In the genomic region with DNA sequence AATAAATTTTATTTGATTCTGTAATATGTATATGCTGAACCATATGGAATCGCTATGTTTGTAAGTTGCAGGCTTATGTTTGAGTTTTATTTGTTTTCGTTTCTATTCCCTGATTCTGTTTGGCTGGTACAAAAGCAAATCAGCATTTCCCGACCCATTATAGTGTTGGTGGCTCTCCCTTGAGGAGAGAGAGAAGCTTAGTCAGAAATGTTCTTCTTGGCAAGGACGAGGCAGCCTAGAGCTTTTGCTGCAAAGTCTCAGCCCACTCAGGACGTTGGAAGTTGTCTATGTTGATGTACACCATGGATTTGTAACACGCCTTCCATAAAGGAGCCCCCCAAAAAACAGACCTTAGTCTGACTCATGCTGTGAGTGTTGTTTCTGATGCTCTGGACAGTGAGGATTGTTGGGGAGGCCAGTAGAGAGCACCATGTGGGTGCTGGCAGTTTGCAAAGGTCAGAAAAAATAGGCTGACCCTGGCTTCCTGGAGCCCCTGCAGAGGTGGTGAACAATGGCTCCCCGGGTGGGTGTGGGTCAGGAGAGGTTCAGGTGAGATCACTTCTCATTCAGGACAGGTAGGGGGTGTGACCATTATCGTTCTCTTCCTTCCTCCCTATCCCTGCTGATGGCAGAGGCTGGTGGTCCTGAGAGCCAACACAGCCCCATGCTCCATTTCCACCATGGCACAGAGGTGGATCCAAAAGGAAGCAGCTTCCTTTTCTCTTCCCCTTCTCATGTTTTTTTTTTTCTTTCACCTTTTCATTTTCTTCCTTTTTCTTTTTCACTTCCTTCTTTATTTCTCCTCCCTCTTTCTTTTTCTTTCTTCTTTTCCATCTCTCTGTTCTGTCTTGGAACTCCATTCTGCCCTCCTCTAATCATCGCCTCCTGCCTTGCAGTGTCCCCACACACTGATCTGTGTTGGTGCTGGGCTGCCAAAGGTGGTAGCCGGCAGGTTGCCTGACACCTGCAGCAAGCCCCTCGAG, we compare ENCODE assay signal across 20 cellular contexts.
"Had no signal": no experiment of that assay in that cellular context is flagged by ENCODE, and none has a peak within 500 bp of the region (broad histone marks: within the 10 kb centered on the region; RNA-seq: fewer than 3 reads in every experiment).

No MANE protein-coding gene starts in this region.

- H3K9me3 ChIP-seq: neutrophil, spleen, tibial artery had no signal

- H2AFZ ChIP-seq: parathyroid adenoma had no signal

- H3K27ac ChIP-seq: parathyroid adenoma, spleen, tibial artery, VCaP had no signal

- H3K36me3 Mint-ChIP-seq: activated naive CD4-positive, alpha-beta T cell treated with anti-CD3 and anti-CD28 coated beads, Interleukin-2, amount 10 ng/mL, durations not matched to agents 7 days and 5 days; naive thymus-derived CD8-positive, alpha-beta T cell; stimulated activated naive B cell treated with anti-CD40 and anti-IgM and Interleukin-4, amounts not matched to agents 10 μg/mL and 1 μg/mL and 100 μg/mL, for 72 hours had no signal

- H3K4me1 Mint-ChIP-seq: activated naive CD4-positive, alpha-beta T cell treated with anti-CD3 and anti-CD28 coated beads, Interleukin-2, amount 10 ng/mL, durations not matched to agents 7 days and 5 days; activated naive CD8-positive, alpha-beta T cell treated with anti-CD3 and anti-CD28 coated beads, Interleukin-2, amount 50 U/mL, for 24 hours had no signal

- ATAC-seq: activated naive CD8-positive, alpha-beta T cell treated with anti-CD3 and anti-CD28 coated beads, Interleukin-2, amount 50 U/mL, for 24 hours; effector memory CD8-positive, alpha-beta T cell; naive thymus-derived CD8-positive, alpha-beta T cell; stimulated activated naive B cell treated with anti-CD40 and anti-IgM and Interleukin-4, amounts not matched to agents 10 μg/mL and 1 μg/mL and 100 μg/mL, for 72 hours had no signal

- H3K79me2 ChIP-seq: parathyroid adenoma had no signal

- H3K27ac Mint-ChIP-seq: activated naive CD4-positive, alpha-beta T cell treated with anti-CD3 and anti-CD28 coated beads, Interleukin-2, amount 10 ng/mL, durations not matched to agents 7 days and 5 days; activated naive CD8-positive, alpha-beta T cell treated with anti-CD3 and anti-CD28 coated beads, Interleukin-2, amount 50 U/mL, for 24 hours; effector memory CD8-positive, alpha-beta T cell; stimulated activated naive B cell treated with anti-CD40 and anti-IgM and Interleukin-4, amounts not matched to agents 10 μg/mL and 1 μg/mL and 100 μg/mL, for 72 hours had no signal

- H3K4me3 ChIP-seq: spleen, tibial artery had no signal

- H3K9me3 Mint-ChIP-seq: activated naive CD4-positive, alpha-beta T cell treated with anti-CD3 and anti-CD28 coated beads, Interleukin-2, amount 10 ng/mL, durations not matched to agents 7 days and 5 days; activated naive CD8-positive, alpha-beta T cell treated with anti-CD3 and anti-CD28 coated beads, Interleukin-2, amount 50 U/mL, for 24 hours; effector memory CD8-positive, alpha-beta T cell; stimulated activated naive B cell treated with anti-CD40 and anti-IgM and Interleukin-4, amounts not matched to agents 10 μg/mL and 1 μg/mL and 100 μg/mL, for 72 hours had no signal

- H3K9ac ChIP-seq: parathyroid adenoma had no signal

- H3K36me3 ChIP-seq: neutrophil had no signal

- DNase-seq: activated CD4-positive, alpha-beta T cell treated with anti-CD3 and anti-CD28 coated beads for 1 hour; activated CD8-positive, alpha-beta memory T cell treated with anti-CD3 and anti-CD28 coated beads for 24 hours; activated CD8-positive, alpha-beta memory T cell treated with anti-CD3 and anti-CD28 coated beads, Interleukin-2, amount 50 U/mL, for 48 hours; activated effector memory CD4-positive, alpha-beta T cell treated with Interleukin-2 at 50 U/mL for 16 hours; activated naive CD4-positive, alpha-beta T cell treated with anti-CD3 and anti-CD28 coated beads, Interleukin-2, amount 10 ng/mL, durations not matched to agents 7 days and 5 days; activated naive CD8-positive, alpha-beta T cell treated with anti-CD3 and anti-CD28 coated beads, Interleukin-2, amount 50 U/mL, for 24 hours; activated T-cell treated with anti-CD3 and anti-CD28 coated beads, Interleukin-2, amount 50 U/mL, for 48 hours; aorta; dermis blood vessel endothelial cell; effector memory CD8-positive, alpha-beta T cell; foreskin fibroblast; naive thymus-derived CD8-positive, alpha-beta T cell; spleen; stimulated activated CD4-positive, alpha-beta T cell treated with anti-CD3 and anti-CD28 coated beads, Interleukin-4, amount 100 ng/mL, for 4 hours; stimulated activated naive B cell treated with anti-CD40 and anti-IgM and Interleukin-4, amounts not matched to agents 10 μg/mL and 1 μg/mL and 100 μg/mL, for 72 hours; T-helper 1 cell; tibial artery had no signal

- H3K4me3 Mint-ChIP-seq: activated naive CD4-positive, alpha-beta T cell treated with anti-CD3 and anti-CD28 coated beads, Interleukin-2, amount 10 ng/mL, durations not matched to agents 7 days and 5 days; activated naive CD8-positive, alpha-beta T cell treated with anti-CD3 and anti-CD28 coated beads, Interleukin-2, amount 50 U/mL, for 24 hours; effector memory CD8-positive, alpha-beta T cell; naive thymus-derived CD8-positive, alpha-beta T cell; stimulated activated naive B cell treated with anti-CD40 and anti-IgM and Interleukin-4, amounts not matched to agents 10 μg/mL and 1 μg/mL and 100 μg/mL, for 72 hours had no signal

- H3K4me1 ChIP-seq: parathyroid adenoma, tibial artery had no signal
